ENCODE assay signal across 8 cellular contexts in the genomic region with DNA sequence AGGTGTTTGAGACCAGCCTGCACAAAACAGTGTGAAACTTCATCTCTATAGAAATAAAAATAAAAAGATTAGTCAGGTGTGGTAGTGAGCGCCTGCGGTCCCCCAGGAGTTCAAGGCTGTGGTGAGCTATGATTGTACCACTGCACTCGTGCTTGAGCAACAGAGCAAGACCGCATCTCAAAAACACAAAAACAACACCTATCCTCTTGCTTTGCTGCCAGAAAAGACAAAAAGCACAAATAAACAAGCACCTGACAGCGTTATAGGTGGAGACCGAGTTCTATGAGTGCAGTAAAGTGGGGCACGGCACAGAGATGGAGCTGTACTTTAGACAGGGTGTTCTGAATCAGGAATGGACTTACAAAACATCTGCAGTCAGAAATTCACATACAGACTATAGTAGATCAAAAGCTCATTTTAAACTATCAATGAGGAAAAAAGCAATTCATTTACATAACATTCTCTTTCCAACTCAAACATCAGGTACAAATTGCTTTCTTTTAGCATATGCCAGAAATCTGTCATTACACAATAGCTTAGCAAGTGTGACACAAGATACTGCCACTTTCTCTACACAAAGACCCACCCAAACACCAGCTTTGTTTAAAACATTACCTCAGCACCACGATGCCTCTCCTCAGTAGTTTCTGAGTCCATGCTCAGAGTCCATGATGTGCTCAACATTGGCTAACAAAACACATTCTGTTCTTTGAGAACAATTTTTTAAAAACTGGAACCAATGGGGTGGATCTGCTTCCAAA. TPM values are rescaled to one million over a fixed set of nuclear protein-coding genes. Genes with fewer than 3 reads are reported as not detected.
DNase-seq lines count a peak whose midpoint lies in the region; ATAC-seq and TF ChIP-seq lines count a peak whose summit lies in the region.

No MANE protein-coding gene starts in this region.

- H3K27ac Mint-ChIP-seq in activated naive CD8-positive, alpha-beta T cell: peak overlapping the region; percentile 77
- H3K27ac Mint-ChIP-seq in chondrocyte (ENCODE audit: unreplicated experiment): no peak overlapping the region

- no peak for TF ChIP-seq CTCF in chondrocyte (IDR thresholded peaks at IDR 0.05)

- H3K4me1 Mint-ChIP-seq in activated naive CD8-positive, alpha-beta T cell (ENCODE audit: low read depth): peaks cover 94% of the 10 kb centered on the region
- peaks cover 29% of the 10 kb centered on the region for H3K4me1 Mint-ChIP-seq in chondrocyte (ENCODE audit: low read depth)

- in situ Hi-C loops in Caki2 (cut with HindIII; ENCODE audit: low pct_unique_long_range_greater_than_20kb, low sequenced_read_pairs): no loop called here

- H3K36me3 Mint-ChIP-seq in activated naive CD8-positive, alpha-beta T cell: peaks cover 36% of the 10 kb centered on the region
- H3K36me3 Mint-ChIP-seq in chondrocyte (ENCODE audit: low read depth): peaks cover 9% of the 10 kb centered on the region

- peak; percentile 56 for ATAC-seq in GM19463 (IDR thresholded peaks at IDR 0.05; ENCODE audit: unreplicated experiment)
- peak; percentile 52 for ATAC-seq in HG03378 (IDR thresholded peaks at IDR 0.05; ENCODE audit: unreplicated experiment)

- H3K9me3 Mint-ChIP-seq in activated naive CD8-positive, alpha-beta T cell (ENCODE audit: low read depth): no peaks in the 10 kb centered on the region
- H3K9me3 Mint-ChIP-seq in chondrocyte (ENCODE audit: low read depth): no peaks in the 10 kb centered on the region

- no peaks in the 10 kb centered on the region for H3K27me3 Mint-ChIP-seq in activated naive CD8-positive, alpha-beta T cell
- H3K27me3 Mint-ChIP-seq in chondrocyte (ENCODE audit: low read depth): no peaks in the 10 kb centered on the region

- DNase-seq in Caki2 (ENCODE audit: low read depth): peak; percentile 44
- peak; percentile 88 for DNase-seq in renal cortical epithelial cell (ENCODE audit: low read depth)
- no peak for DNase-seq in chondrocyte (ENCODE audit: low spot score)
- DNase-seq in 8988T: no peak
- no peak for DNase-seq in DMS53 (lab: John Stamatoyannopoulos, UW)

- peak overlapping the region; percentile 67 for H3K4me3 Mint-ChIP-seq in activated naive CD8-positive, alpha-beta T cell
- H3K4me3 Mint-ChIP-seq in chondrocyte (ENCODE audit: unreplicated experiment): no peak overlapping the region

RNA-seq across cellular contexts. Expression of a gene that starts 10.1 kb away (rescaled TPM):
- 171 and 201 TPM in 2 replicates for total RNA-seq in Caki2 (2014; rRNA removed; shearing (Covaris generic); ENCODE audit: low replicate concordance)
- 307 and 456 TPM in 2 replicates for total RNA-seq in renal cortical epithelial cell
- total RNA-seq in chondrocyte: 57.0 to 71.5 TPM (median 68.4 TPM) in 3 replicates

Comparison
In these comparisons a context has a peak if more than half of its experiments do, and no peak if none do; other contexts are left out.
1. DNase-seq: peak in Caki2 (single experiment) and renal cortical epithelial cell (single experiment); none in chondrocyte (single experiment), 8988T (single experiment) and DMS53 (single experiment).